In the genomic region with DNA sequence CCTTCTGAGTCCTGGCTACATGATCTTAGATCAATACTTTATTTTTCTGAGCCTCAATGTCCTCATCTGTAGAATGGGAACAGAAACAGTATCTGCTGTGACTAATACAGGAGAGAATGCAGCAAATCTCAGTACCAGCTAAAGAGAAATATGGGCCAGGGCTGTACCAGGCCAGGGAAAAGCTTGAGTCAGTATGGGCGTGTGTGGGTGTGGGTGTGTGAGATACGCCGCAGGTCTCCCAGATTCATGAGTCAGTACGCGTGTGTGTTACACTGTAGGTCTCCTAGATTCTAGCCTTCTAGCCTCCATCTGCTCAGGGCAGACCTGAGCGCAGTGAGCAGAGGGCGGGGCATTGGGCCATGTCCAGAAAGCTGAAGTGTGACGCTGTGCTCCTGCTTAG, we compare ENCODE assay signal across 10 cellular contexts. TPM values are rescaled to one million over a fixed set of nuclear protein-coding genes. Genes with fewer than 3 reads are reported as not detected.
A peak's percentile ranks its signal among the peaks of the same experiment; 100 is the strongest.
DNase-seq lines count a peak whose midpoint lies in the region; ATAC-seq and TF ChIP-seq lines count a peak whose summit lies in the region.
"Had no signal": no experiment of that assay in that cellular context is flagged by ENCODE, and none has a peak within 500 bp of the region (broad histone marks: within the 10 kb centered on the region; RNA-seq: fewer than 3 reads in every experiment).

No MANE protein-coding gene starts in this region.

- no peak for TF ChIP-seq EP300 in upper lobe of left lung (IDR thresholded peaks at IDR 0.05)

- H3K27me3 ChIP-seq in heart right ventricle (no peaks in the 10 kb centered on the region), ascending aorta (no peaks in the 10 kb centered on the region), layer of hippocampus (ENCODE audit: control insufficient read depth, insufficient read depth, low read length) (no peaks in the 10 kb centered on the region), upper lobe of left lung (no peaks in the 10 kb centered on the region)
- H3K27me3 ChIP-seq in effector memory CD4-positive, alpha-beta T cell (replicated peaks; ENCODE audit: control insufficient read depth, insufficient read depth, low read length, poor library complexity, severe bottlenecking), result no peaks in the 10 kb centered on the region

- H3K4me1 ChIP-seq in heart right ventricle, result peaks cover 55 to 100% (median 98%) of the 10 kb centered on the region in 9 donors
- H3K4me1 ChIP-seq in ascending aorta, result peaks cover 34 to 70% of the 10 kb centered on the region in 2 donors
- peaks cover 86 to 100% (median 99%) of the 10 kb centered on the region in 4 donors for H3K4me1 ChIP-seq in upper lobe of left lung
- peaks cover 19% of the 10 kb centered on the region for H3K4me1 ChIP-seq in effector memory CD4-positive, alpha-beta T cell (ENCODE audit: control insufficient read depth, insufficient read depth, low read length, poor library complexity, severe bottlenecking)

- peaks cover 0 to 94% (median 23%) of the 10 kb centered on the region in 9 donors for H3K36me3 ChIP-seq in heart right ventricle
- peaks cover 42 to 46% of the 10 kb centered on the region in 2 donors for H3K36me3 ChIP-seq in ascending aorta
- peaks cover 6 to 66% (median 37%) of the 10 kb centered on the region in 4 donors for H3K36me3 ChIP-seq in upper lobe of left lung
- peaks cover 68% of the 10 kb centered on the region for H3K36me3 ChIP-seq in effector memory CD4-positive, alpha-beta T cell (ENCODE audit: control insufficient read depth, insufficient read depth, low read length)

- intact Hi-C loops in heart right ventricle (cut with DNase I), result no loop called here
- intact Hi-C loops in Right ventricle myocardium superior (cut with DNase I), result no loop called here
- intact Hi-C loops in ascending aorta (cut with DNase I), result no loop called here

- no peak for TF ChIP-seq POLR2A in upper lobe of left lung (IDR thresholded peaks at IDR 0.05)

- H3K9me3 ChIP-seq in heart right ventricle (no peaks in the 10 kb centered on the region), ascending aorta (no peaks in the 10 kb centered on the region), upper lobe of left lung (no peaks in the 10 kb centered on the region)
- H3K9me3 ChIP-seq in effector memory CD4-positive, alpha-beta T cell (ENCODE audit: control insufficient read depth, low read length), result no peaks in the 10 kb centered on the region

- ATAC-seq in heart right ventricle (peak in 1 of 8 donors; percentile 18), Right ventricle myocardium superior (ENCODE audit: poor library complexity) (no peak), upper lobe of left lung (ENCODE audit: low FRiP score in 2 of 2) (peak in 1 of 2 donors; percentile 37), GM19397 (IDR thresholded peaks at IDR 0.05; ENCODE audit: unreplicated experiment) (no peak)

- no peak for DNase-seq in heart right ventricle
- no peak for DNase-seq in Right ventricle myocardium superior
- no peak for DNase-seq in ascending aorta (ENCODE audit: low spot score in 2 of 2)
- DNase-seq in upper lobe of left lung, result no peak
- DNase-seq in SW 1271 (lab: John Stamatoyannopoulos, UW), result no peak
- DNase-seq in effector memory CD4-positive, alpha-beta T cell, result no peak
- DNase-seq: NCI-H1436 treated with DMSO at 0.1 percent for 48 hours had no signal

- WGBS in heart right ventricle, 2 donors, result 72 to 83% methylated on average over 8 of the region's 8 CpGs
- WGBS in upper lobe of left lung, 2 donors, result 75 to 76% methylated on average over 8 of the region's 8 CpGs

- H3K4me3 ChIP-seq in heart right ventricle (no peak overlapping the region), ascending aorta (no peak overlapping the region), upper lobe of left lung (no peak overlapping the region)
- no peak overlapping the region for H3K4me3 ChIP-seq in effector memory CD4-positive, alpha-beta T cell (ENCODE audit: insufficient read depth, low read depth, low read length, poor library complexity, severe bottlenecking)

- peak overlapping the region in 9 of 10 donors; percentile 53 to 100 (median 93) for H3K27ac ChIP-seq in heart right ventricle
- peak overlapping the region; percentile 88 to 92 for H3K27ac ChIP-seq in ascending aorta
- H3K27ac ChIP-seq in layer of hippocampus (ENCODE audit: low read depth, low read length), result peak overlapping the region; percentile 40
- peak overlapping the region; percentile 91 to 98 (median 95) for H3K27ac ChIP-seq in upper lobe of left lung
- no peak overlapping the region for H3K27ac ChIP-seq in effector memory CD4-positive, alpha-beta T cell (ENCODE audit: insufficient read depth, low read length, poor library complexity, severe bottlenecking)

- TF ChIP-seq CTCF in heart right ventricle (IDR thresholded peaks at IDR 0.05), result no peak
- no peak for TF ChIP-seq CTCF in ascending aorta (IDR thresholded peaks at IDR 0.05)
- no peak for TF ChIP-seq CTCF in upper lobe of left lung (IDR thresholded peaks at IDR 0.05)

RNA-seq across cellular contexts. Expression of gene GNAI2, which starts 15.2 kb away (rescaled TPM):
- total RNA-seq in heart right ventricle, result 100 to 1,000 TPM; 112 to 270 (median 146) TPM
- 100 to 1,000 TPM; 107 to 171 TPM for polyA plus RNA-seq in heart right ventricle
- total RNA-seq in Right ventricle myocardium superior, result 126 TPM
- 283 TPM for total RNA-seq in ascending aorta
- total RNA-seq in upper lobe of left lung, result 100 to 1,000 TPM; 191 to 440 (median 295) TPM

RNA-seq across cellular contexts. Expression of gene SEMA3B, which starts 17.7 kb away (rescaled TPM):
- total RNA-seq in heart right ventricle (10 to 100 TPM; 14.9 to 28.8 (median 21.9) TPM), Right ventricle myocardium superior (19.9 TPM), ascending aorta (24.2 TPM), upper lobe of left lung (100 to 1,000 TPM in 5 of 6 donors, 10 to 100 TPM in 1; 98.3 to 242 (median 122) TPM)
- polyA plus RNA-seq in heart right ventricle, result 10 to 100 TPM; 21.2 to 46.7 TPM

RNA-seq across cellular contexts. Expression of gene LSMEM2, which starts 27.7 kb away (rescaled TPM):
- total RNA-seq in heart right ventricle, result 10 to 100 TPM; 13.2 to 45.2 (median 33.2) TPM
- polyA plus RNA-seq in heart right ventricle, result 10 to 100 TPM in 1 of 2 donors, 1 to 10 TPM in 1; 1.9 to 26.3 TPM
- 29.6 TPM for total RNA-seq in Right ventricle myocardium superior
- not detected for total RNA-seq in ascending aorta
- total RNA-seq in upper lobe of left lung, result under 1 TPM in 2 of 6 donors, not detected in 4; 0.14 to 0.59 TPM
- total RNA-seq: mononuclear cell had no signal

RNA-seq across cellular contexts. Expression of gene IFRD2, which starts 41.0 kb away (rescaled TPM):
- total RNA-seq in heart right ventricle (10 to 100 TPM; 45.3 to 96.2 (median 54.1) TPM), Right ventricle myocardium superior (70.1 TPM), ascending aorta (231 TPM), upper lobe of left lung (100 to 1,000 TPM in 2 of 6 donors, 10 to 100 TPM in 4; 45.4 to 126 (median 77.5) TPM)
- 100 to 1,000 TPM in 1 of 2 donors, 10 to 100 TPM in 1; 88.1 to 123 TPM for polyA plus RNA-seq in heart right ventricle

RNA-seq across cellular contexts. Expression of gene SLC38A3, which starts 46.1 kb away (rescaled TPM):
- total RNA-seq in heart right ventricle, result 10 to 100 TPM in 7 of 10 donors, 1 to 10 TPM in 3; 6.2 to 16.4 (median 11.2) TPM
- polyA plus RNA-seq in heart right ventricle, result 10 to 100 TPM in 1 of 2 donors, 1 to 10 TPM in 1; 1.4 to 11.8 TPM
- total RNA-seq in Right ventricle myocardium superior, result 10.6 TPM
- total RNA-seq in ascending aorta, result not detected
- under 1 TPM in 2 of 6 donors, not detected in 4; 0.15 to 0.17 TPM for total RNA-seq in upper lobe of left lung
- total RNA-seq: mononuclear cell had no signal

Comparison
In these comparisons a context has a peak if more than half of its experiments do, and no peak if none do; other contexts are left out.
1. RNA of gene LSMEM2, which starts 27.7 kb away (total RNA-seq): 13.2 to 45.2 TPM in heart right ventricle and 29.6 TPM in Right ventricle myocardium superior (single experiment); 0.14 to 0.59 TPM in upper lobe of left lung and not detected in ascending aorta (single experiment); every median in the first group is over 4 times any median in the second.